40 cellular contexts compared by ENCODE assay signal in the genomic region with DNA sequence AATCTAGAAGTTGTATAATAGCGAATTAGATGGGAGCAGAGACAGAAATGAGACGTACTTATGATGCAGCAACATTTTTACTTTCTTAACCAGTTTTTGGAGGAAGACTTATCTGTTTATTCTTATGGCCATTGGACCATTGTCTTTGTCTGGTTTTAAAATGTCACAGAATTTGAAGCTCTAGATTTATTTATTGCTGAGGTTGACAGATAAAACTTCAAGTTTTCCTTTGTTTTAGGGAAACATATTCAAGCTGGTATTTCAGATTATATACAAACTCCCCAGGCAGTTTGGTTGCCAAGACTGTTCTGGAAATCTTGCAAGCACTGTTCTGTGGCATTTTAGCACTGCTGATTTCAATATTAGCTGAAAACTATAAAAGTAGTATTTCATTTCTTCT.
"Had no signal": no experiment of that assay in that cellular context is flagged by ENCODE, and none has a peak within 500 bp of the region (broad histone marks: within the 10 kb centered on the region; RNA-seq: fewer than 3 reads in every experiment).

No MANE protein-coding gene starts in this region.

- FAIRE-seq: astrocyte, bronchial epithelial cell had no signal

- DNase-seq: activated effector memory CD4-positive, alpha-beta T cell treated with anti-CD3 and anti-CD28 coated beads, Interleukin-2, amount 50 U/mL, for 16 hours; activated effector memory CD4-positive, alpha-beta T cell treated with Interleukin-2 at 50 U/mL for 16 hours; activated gamma-delta T cell; activated gamma-delta T cell treated with Interleukin-2 at 50 U/mL for 16 hours; activated naive CD4-positive, alpha-beta T cell; activated naive CD4-positive, alpha-beta T cell treated with anti-CD3 and anti-CD28 coated beads for 36 hours; activated naive CD4-positive, alpha-beta T cell treated with anti-CD3 and anti-CD28 coated beads, Interleukin-2, amount 10 ng/mL, durations not matched to agents 7 days and 5 days; activated naive CD4-positive, alpha-beta T cell treated with anti-CD3 and anti-CD28 coated beads, Interleukin-2, amount 50 U/mL, for 16 hours; activated naive CD4-positive, alpha-beta T cell treated with Interleukin-2 at 50 U/mL for 16 hours; activated naive CD8-positive, alpha-beta T cell treated with anti-CD3 and anti-CD28 coated beads for 36 hours; activated naive CD8-positive, alpha-beta T cell treated with anti-CD3 and anti-CD28 coated beads, Interleukin-2, amount 10 ng/mL, durations not matched to agents 7 days and 5 days; activated naive CD8-positive, alpha-beta T cell treated with anti-CD3 and anti-CD28 coated beads, Interleukin-2, amount 50 U/mL, for 24 hours; activated T-cell treated with anti-CD3 and anti-CD28 coated beads, Interleukin-2, amount 50 U/mL, for 1 hour; activated T-cell treated with anti-CD3 and anti-CD28 coated beads, Interleukin-2, amount 50 U/mL, for 24 hours; activated T-cell treated with anti-CD3 and anti-CD28 coated beads, Interleukin-2, amount 50 U/mL, for 4 hours; activated T-cell treated with anti-CD3 and anti-CD28 coated beads, Interleukin-2, amount 50 U/mL, for 48 hours; activated T-cell treated with anti-CD3 and anti-CD28 coated beads, Interleukin-2, amount 50 U/mL, for 72 hours; adrenal gland; amniotic stem cell; amygdala; anterior cingulate cortex; aorta; body of pancreas; brain microvascular endothelial cell; caudate nucleus; central memory CD4-positive, alpha-beta T cell; cerebellar nuclear complex had no signal

- H3K27ac ChIP-seq: adrenal gland, ascending aorta, body of pancreas, brain microvascular endothelial cell, breast epithelium, cardiac muscle cell had no signal

- H3K27me3 ChIP-seq: adrenal gland, ascending aorta, body of pancreas, brain microvascular endothelial cell, breast epithelium, cardiac muscle cell had no signal

- H3K27me3 Mint-ChIP-seq: activated naive CD4-positive, alpha-beta T cell treated with anti-CD3 and anti-CD28 coated beads, Interleukin-2, amount 10 ng/mL, durations not matched to agents 7 days and 5 days; activated naive CD4-positive, alpha-beta T cell treated with anti-CD3 and anti-CD28 coated beads, Interleukin-2, amount 50 U/mL, for 24 hours; activated naive CD8-positive, alpha-beta T cell; activated naive CD8-positive, alpha-beta T cell treated with anti-CD3 and anti-CD28 coated beads for 36 hours; activated naive CD8-positive, alpha-beta T cell treated with anti-CD3 and anti-CD28 coated beads, Interleukin-2, amount 10 ng/mL, durations not matched to agents 7 days and 5 days; activated naive CD8-positive, alpha-beta T cell treated with anti-CD3 and anti-CD28 coated beads, Interleukin-2, amount 50 U/mL, for 24 hours; activated T-cell treated with anti-CD3 and anti-CD28 coated beads, Interleukin-2, amount 50 U/mL, for 24 hours; activated T-helper 17 cell treated with anti-CD3 and anti-CD28 coated beads, Interleukin-2, amount 50 U/mL, for 72 hours; brain; central memory CD8-positive, alpha-beta T cell had no signal

- H3K4me3 Mint-ChIP-seq: activated naive CD4-positive, alpha-beta T cell treated with anti-CD3 and anti-CD28 coated beads for 36 hours; activated naive CD4-positive, alpha-beta T cell treated with anti-CD3 and anti-CD28 coated beads, Interleukin-2, amount 10 ng/mL, durations not matched to agents 7 days and 5 days; activated naive CD4-positive, alpha-beta T cell treated with anti-CD3 and anti-CD28 coated beads, Interleukin-2, amount 50 U/mL, for 24 hours; activated naive CD8-positive, alpha-beta T cell; activated naive CD8-positive, alpha-beta T cell treated with anti-CD3 and anti-CD28 coated beads for 36 hours; activated naive CD8-positive, alpha-beta T cell treated with anti-CD3 and anti-CD28 coated beads, Interleukin-2, amount 10 ng/mL, durations not matched to agents 7 days and 5 days; activated naive CD8-positive, alpha-beta T cell treated with anti-CD3 and anti-CD28 coated beads, Interleukin-2, amount 50 U/mL, for 24 hours; activated T-cell treated with anti-CD3 and anti-CD28 coated beads, Interleukin-2, amount 50 U/mL, for 24 hours; activated T-cell treated with anti-CD3 and anti-CD28 coated beads, Interleukin-2, amount 50 U/mL, for 4 hours; activated T-cell treated with anti-CD3 and anti-CD28 coated beads, Interleukin-2, amount 50 U/mL, for 72 hours; activated T-helper 1 cell treated with anti-CD3 and anti-CD28 coated beads, Interleukin-12 subunit alpha, Interleukin-12 subunit beta, Interleukin-2, Interleukin-4 antibody, amounts not matched to agents 30 ng/mL and 10 ng/mL and 1 ng/mL, durations not matched to agents 14 hours and 24 hours and 36 hours; activated T-helper 17 cell treated with anti-CD3 and anti-CD28 coated beads, Interleukin-2, amount 50 U/mL, for 72 hours; brain; central memory CD8-positive, alpha-beta T cell had no signal

- H3K4me1 ChIP-seq: adrenal gland, ascending aorta, body of pancreas, breast epithelium had no signal

- H3K36me3 Mint-ChIP-seq: activated naive CD4-positive, alpha-beta T cell treated with anti-CD3 and anti-CD28 coated beads, Interleukin-2, amount 10 ng/mL, durations not matched to agents 7 days and 5 days; activated naive CD4-positive, alpha-beta T cell treated with anti-CD3 and anti-CD28 coated beads, Interleukin-2, amount 50 U/mL, for 24 hours; activated naive CD8-positive, alpha-beta T cell treated with anti-CD3 and anti-CD28 coated beads for 36 hours; activated naive CD8-positive, alpha-beta T cell treated with anti-CD3 and anti-CD28 coated beads, Interleukin-2, amount 10 ng/mL, durations not matched to agents 7 days and 5 days; brain had no signal

- H3K4me3 ChIP-seq: adrenal gland, ascending aorta, body of pancreas, breast epithelium, cardiac muscle cell had no signal

- H3K27ac Mint-ChIP-seq: activated naive CD4-positive, alpha-beta T cell treated with anti-CD3 and anti-CD28 coated beads for 36 hours; activated naive CD4-positive, alpha-beta T cell treated with anti-CD3 and anti-CD28 coated beads, Interleukin-2, amount 10 ng/mL, durations not matched to agents 7 days and 5 days; activated naive CD4-positive, alpha-beta T cell treated with anti-CD3 and anti-CD28 coated beads, Interleukin-2, amount 50 U/mL, for 24 hours; activated naive CD4-positive, alpha-beta T cell treated with anti-CD3 and anti-CD28 coated beads, Interleukin-2, amount 50 U/mL, for 72 hours; activated naive CD8-positive, alpha-beta T cell; activated naive CD8-positive, alpha-beta T cell treated with anti-CD3 and anti-CD28 coated beads for 36 hours; activated naive CD8-positive, alpha-beta T cell treated with anti-CD3 and anti-CD28 coated beads, Interleukin-2, amount 10 ng/mL, durations not matched to agents 7 days and 5 days; activated naive CD8-positive, alpha-beta T cell treated with anti-CD3 and anti-CD28 coated beads, Interleukin-2, amount 50 U/mL, for 24 hours; activated T-cell treated with anti-CD3 and anti-CD28 coated beads, Interleukin-2, amount 50 U/mL, for 24 hours; activated T-cell treated with anti-CD3 and anti-CD28 coated beads, Interleukin-2, amount 50 U/mL, for 72 hours; activated T-helper 1 cell treated with anti-CD3 and anti-CD28 coated beads, Interleukin-12 subunit alpha, Interleukin-12 subunit beta, Interleukin-2, Interleukin-4 antibody, amounts not matched to agents 30 ng/mL and 10 ng/mL and 1 ng/mL, durations not matched to agents 14 hours and 24 hours and 36 hours; activated T-helper 17 cell treated with anti-CD3 and anti-CD28 coated beads, Interleukin-2, amount 50 U/mL, for 72 hours; activated T-helper 2 cell treated with anti-CD3 and anti-CD28 coated beads, Interferon-gamma antibody, Interleukin-2, Interleukin-4, amounts not matched to agents 10 μg/mL and 5 μg/mL and 100 μg/mL, durations not matched to agents 14 hours and 24 hours and 36 hours; brain had no signal

- H3K9me3 ChIP-seq: adrenal gland, ascending aorta, body of pancreas had no signal

- H3K36me3 ChIP-seq: adrenal gland, ascending aorta, brain microvascular endothelial cell, breast epithelium, cardiac muscle cell had no signal

- ATAC-seq: activated naive CD4-positive, alpha-beta T cell treated with anti-CD3 and anti-CD28 coated beads, Interleukin-2, amount 50 U/mL, for 72 hours; activated naive CD8-positive, alpha-beta T cell treated with anti-CD3 and anti-CD28 coated beads, Interleukin-2, amount 50 U/mL, for 24 hours; activated T-cell treated with anti-CD3 and anti-CD28 coated beads, Interleukin-2, amount 50 U/mL, for 4 hours; activated T-cell treated with anti-CD3 and anti-CD28 coated beads, Interleukin-2, amount 50 U/mL, for 72 hours; activated T-helper 17 cell treated with anti-CD3 and anti-CD28 coated beads, Interleukin-2, amount 50 U/mL, for 72 hours; body of pancreas had no signal

- H3K4me1 Mint-ChIP-seq: activated naive CD4-positive, alpha-beta T cell treated with anti-CD3 and anti-CD28 coated beads, Interleukin-2, amount 10 ng/mL, durations not matched to agents 7 days and 5 days; activated naive CD4-positive, alpha-beta T cell treated with anti-CD3 and anti-CD28 coated beads, Interleukin-2, amount 50 U/mL, for 24 hours; activated naive CD8-positive, alpha-beta T cell treated with anti-CD3 and anti-CD28 coated beads for 36 hours; activated naive CD8-positive, alpha-beta T cell treated with anti-CD3 and anti-CD28 coated beads, Interleukin-2, amount 10 ng/mL, durations not matched to agents 7 days and 5 days; activated naive CD8-positive, alpha-beta T cell treated with anti-CD3 and anti-CD28 coated beads, Interleukin-2, amount 50 U/mL, for 24 hours; activated T-helper 17 cell treated with anti-CD3 and anti-CD28 coated beads, Interleukin-2, amount 50 U/mL, for 72 hours; brain; central memory CD8-positive, alpha-beta T cell had no signal
